14 cellular contexts compared by ENCODE assay signal in genomic region chr7:55048221-55048859, GRCh38. TPM values are rescaled to one million over a fixed set of nuclear protein-coding genes. Genes with fewer than 3 reads are reported as not detected.
DNase-seq lines count a peak whose midpoint lies in the region; ATAC-seq and TF ChIP-seq lines count a peak whose summit lies in the region.
"Had no signal": no experiment of that assay in that cellular context is flagged by ENCODE, and none has a peak within 500 bp of the region (broad histone marks: within the 10 kb centered on the region; RNA-seq: fewer than 3 reads in every experiment).

No MANE protein-coding gene starts in this region.

- H3K4me3 ChIP-seq in esophagus muscularis mucosa, result no peak overlapping the region
- H3K4me3 ChIP-seq: GM23338 had no signal

- intact Hi-C loops in esophagus muscularis mucosa (cut with DNase I), result no loop called here

- TF ChIP-seq CTCF in esophagus muscularis mucosa (IDR thresholded peaks at IDR 0.05) (no peak), progenitor cell of endocrine pancreas (IDR thresholded peaks at IDR 0.05; ENCODE audit: unreplicated experiment) (no peak)

- peak; percentile 50 for DNase-seq in HuH-7 (ENCODE audit: low spot score)
- DNase-seq in NCI-H510A (lab: John Stamatoyannopoulos, UW), result peak; percentile 51
- DNase-seq in esophagus muscularis mucosa (ENCODE audit: extremely low spot score), result no peak
- no peak for DNase-seq in progenitor cell of endocrine pancreas (ENCODE audit: low spot score, unreplicated experiment)
- DNase-seq in activated CD4-positive, CD25-positive, alpha-beta regulatory T cell treated with anti-CD3 and anti-CD28 coated beads, Interleukin-2, amount 50 U/mL, for 72 hours, result no peak
- DNase-seq in T1000 (lab: John Stamatoyannopoulos, UW), result no peak
- no peak for DNase-seq in effector memory CD8-positive, alpha-beta T cell
- no peak for DNase-seq in NCI-H128 (lab: John Stamatoyannopoulos, UW; ENCODE audit: unreplicated experiment)
- DNase-seq: brain microvascular endothelial cell, COR-L47 had no signal

- no peak for TF ChIP-seq EP300 in esophagus muscularis mucosa (IDR thresholded peaks at IDR 0.05)

- no peaks in the 10 kb centered on the region for H3K36me3 ChIP-seq in esophagus muscularis mucosa

- H3K9me3 ChIP-seq in esophagus muscularis mucosa, result no peaks in the 10 kb centered on the region

- peaks cover 29 to 98% (median 96%) of the 10 kb centered on the region in 4 donors for H3K4me1 ChIP-seq in esophagus muscularis mucosa

- 58% methylated on average over 6 of the region's 6 CpGs for WGBS in esophagus muscularis mucosa

- peaks cover 3% of the 10 kb centered on the region for H3K4me1 Mint-ChIP-seq in progenitor cell of endocrine pancreas (ENCODE audit: low read depth)
- H3K4me1 Mint-ChIP-seq in effector memory CD8-positive, alpha-beta T cell (ENCODE audit: low read depth in 2 of 2), result no peaks in the 10 kb centered on the region
- H3K4me1 Mint-ChIP-seq: IgD-negative memory B cell had no signal

- H3K9me3 Mint-ChIP-seq in progenitor cell of endocrine pancreas (ENCODE audit: low read depth), result no peaks in the 10 kb centered on the region
- H3K9me3 Mint-ChIP-seq in effector memory CD8-positive, alpha-beta T cell, result no peaks in the 10 kb centered on the region
- H3K9me3 Mint-ChIP-seq: activated T-helper 1 cell treated with anti-CD3 and anti-CD28 coated beads, Interleukin-12 subunit alpha, Interleukin-12 subunit beta, Interleukin-2, Interleukin-4 antibody, amounts not matched to agents 30 ng/mL and 10 ng/mL and 1 ng/mL, durations not matched to agents 14 hours and 24 hours and 36 hours; GM23338; IgD-negative memory B cell had no signal

- H3K27ac Mint-ChIP-seq in progenitor cell of endocrine pancreas, result peak overlapping the region; percentile 16
- H3K27ac Mint-ChIP-seq in effector memory CD8-positive, alpha-beta T cell, result no peak overlapping the region
- H3K27ac Mint-ChIP-seq: activated T-helper 1 cell treated with anti-CD3 and anti-CD28 coated beads, Interleukin-12 subunit alpha, Interleukin-12 subunit beta, Interleukin-2, Interleukin-4 antibody, amounts not matched to agents 30 ng/mL and 10 ng/mL and 1 ng/mL, durations not matched to agents 14 hours and 24 hours and 36 hours; GM23338; IgD-negative memory B cell had no signal

- no peaks in the 10 kb centered on the region for H3K27me3 Mint-ChIP-seq in progenitor cell of endocrine pancreas
- H3K27me3 Mint-ChIP-seq in effector memory CD8-positive, alpha-beta T cell, result peaks cover 0 to 12% of the 10 kb centered on the region in 2 donors
- H3K27me3 Mint-ChIP-seq: IgD-negative memory B cell had no signal

- H3K36me3 Mint-ChIP-seq in progenitor cell of endocrine pancreas (ENCODE audit: insufficient read depth), result peaks cover 2% of the 10 kb centered on the region
- no peaks in the 10 kb centered on the region for H3K36me3 Mint-ChIP-seq in effector memory CD8-positive, alpha-beta T cell (ENCODE audit: insufficient read depth)
- H3K36me3 Mint-ChIP-seq: IgD-negative memory B cell had no signal

- no peak overlapping the region for H3K4me3 Mint-ChIP-seq in progenitor cell of endocrine pancreas (ENCODE audit: low read depth)
- H3K4me3 Mint-ChIP-seq in effector memory CD8-positive, alpha-beta T cell, result no peak overlapping the region
- H3K4me3 Mint-ChIP-seq: activated T-helper 1 cell treated with anti-CD3 and anti-CD28 coated beads, Interleukin-12 subunit alpha, Interleukin-12 subunit beta, Interleukin-2, Interleukin-4 antibody, amounts not matched to agents 30 ng/mL and 10 ng/mL and 1 ng/mL, durations not matched to agents 14 hours and 24 hours and 36 hours; GM23338; IgD-negative memory B cell had no signal

- H3K27me3 ChIP-seq in esophagus muscularis mucosa, result no peaks in the 10 kb centered on the region
- H3K27me3 ChIP-seq: brain microvascular endothelial cell had no signal

- H3K27ac ChIP-seq in esophagus muscularis mucosa (replicated peaks in 1 of 4), result peak overlapping the region; percentile 46 to 79 (median 66)
- H3K27ac ChIP-seq: brain microvascular endothelial cell had no signal

- TF ChIP-seq POLR2A in esophagus muscularis mucosa (IDR thresholded peaks at IDR 0.05; ENCODE audit: low read depth), result no peak

- ATAC-seq in effector memory CD8-positive, alpha-beta T cell (replicated peaks), result no peak
- ATAC-seq: activated CD4-positive, CD25-positive, alpha-beta regulatory T cell treated with anti-CD3 and anti-CD28 coated beads, Interleukin-2, amount 50 U/mL, for 24 hours; GM23338 had no signal

RNA-seq across cellular contexts. Expression of gene EGFR, which starts 29.5 kb away (rescaled TPM):
- total RNA-seq in esophagus muscularis mucosa, result 100 to 1,000 TPM in 2 of 4 donors, 10 to 100 TPM in 2; 79.3 to 125 (median 110) TPM
- total RNA-seq in progenitor cell of endocrine pancreas, result 43.8 and 47.8 TPM in 2 replicates

Comparison
In these comparisons a context has a peak if more than half of its experiments do, and no peak if none do; other contexts are left out.
1. DNase-seq: peak in HuH-7 (single experiment) and NCI-H510A (single experiment); none in esophagus muscularis mucosa (single experiment), progenitor cell of endocrine pancreas (single experiment), activated CD4-positive, CD25-positive, alpha-beta regulatory T cell treated with anti-CD3 and anti-CD28 coated beads, Interleukin-2, amount 50 U/mL, for 72 hours (single experiment), T1000 (single experiment), effector memory CD8-positive, alpha-beta T cell (0 of 3) and NCI-H128 (single experiment).